In genomic region chrX:154368630-154369452, GRCh38 we compare ENCODE assay signal across 1 cellular context.
TF ChIP-seq lines count a peak whose summit lies in the region.

No MANE protein-coding gene starts in this region.

TF ChIP-seq in GM12878, 131 proteins besides CTCF, POLR2A, EP300 and RAD21 (continued from another document):
- no peak for TF ChIP-seq CUX1 (IDR thresholded peaks at IDR 0.05; ENCODE audit: insufficient replicate concordance, low read depth, low read length)
- TF ChIP-seq RBBP5 (conservative IDR thresholded peaks at IDR 0.05): no peak
- no peak for TF ChIP-seq MTA2 (IDR thresholded peaks at IDR 0.05; ENCODE audit: low read depth)
- no peak for TF ChIP-seq SREBF2 (IDR thresholded peaks at IDR 0.05; ENCODE audit: low read length)
- TF ChIP-seq CBX5 (IDR thresholded peaks at IDR 0.05; ENCODE audit: low read depth): no peak
- no peak for TF ChIP-seq ETV6 (conservative IDR thresholded peaks at IDR 0.05 in 1 of 2, IDR thresholded peaks at IDR 0.05 in 1 of 2; ENCODE audit: borderline replicate concordance in 1 of 2, low read depth in 1 of 2)
- TF ChIP-seq NR2C2 (IDR thresholded peaks at IDR 0.05; ENCODE audit: borderline replicate concordance, control insufficient read depth, insufficient read length, low read depth): no peak
